Comparison of ENCODE assay signal across 23 cellular contexts in genomic region chr4:25755911-25756310, GRCh38.
DNase-seq lines count a peak whose midpoint lies in the region; ATAC-seq and TF ChIP-seq lines count a peak whose summit lies in the region.
"Had no signal": no experiment of that assay in that cellular context is flagged by ENCODE, and none has a peak within 500 bp of the region (broad histone marks: within the 10 kb centered on the region; RNA-seq: fewer than 3 reads in every experiment).

No MANE protein-coding gene starts in this region.

- DNase-seq in NCI-H187 treated with DMSO at 0.1 percent for 48 hours (lab: John Stamatoyannopoulos, UW) (peak; percentile 31), suprapubic skin (ENCODE audit: low spot score in 2 of 2) (no peak)
- no peak for DNase-seq in stimulated activated naive B cell treated with anti-CD40 and anti-IgM and Interleukin-4, amounts not matched to agents 10 μg/mL and 1 μg/mL and 100 μg/mL, for 72 hours
- DNase-seq: C1 segment of cervical spinal cord; Caco-2; CD4-positive, alpha-beta memory T cell; DMS 273 treated with DMSO at 0.1 percent for 48 hours; GF-D8; GOT3; HFFc6; Karpas-422; NCI-H1417 treated with DMSO at 0.1 percent for 48 hours; NCI-H1694 treated with DMSO at 0.1 percent for 48 hours; NCI-H524; PC-3; SK-N-SH; SW 1271 had no signal

- peaks cover 12 to 37% (median 18%) of the 10 kb centered on the region in 11 experiments; a peak in 17 of 22 replicates for H3K36me3 ChIP-seq in BLaER1 treated with 17β-estradiol and CSF1 and Interleukin-3, amounts not matched to agents 10 nM and 100 nM
- H3K36me3 ChIP-seq in suprapubic skin = no peaks in the 10 kb centered on the region

- H3K9me3 Mint-ChIP-seq in stimulated activated naive B cell treated with anti-CD40 and anti-IgM and Interleukin-4, amounts not matched to agents 10 μg/mL and 1 μg/mL and 100 μg/mL, for 72 hours = peaks cover 5 to 7% of the 10 kb centered on the region in 2 donors
- H3K9me3 Mint-ChIP-seq: HFFc6 had no signal

- no peaks in the 10 kb centered on the region for H4K20me1 ChIP-seq in BLaER1 treated with 17β-estradiol and CSF1 and Interleukin-3, amounts not matched to agents 10 nM and 100 nM

- H3K36me3 Mint-ChIP-seq in stimulated activated naive B cell treated with anti-CD40 and anti-IgM and Interleukin-4, amounts not matched to agents 10 μg/mL and 1 μg/mL and 100 μg/mL, for 72 hours = peaks cover 34 to 59% of the 10 kb centered on the region in 2 donors

- no peak for TF ChIP-seq POLR2A in suprapubic skin (IDR thresholded peaks at IDR 0.05)

- no peak overlapping the region for H3K4me3 Mint-ChIP-seq in stimulated activated naive B cell treated with anti-CD40 and anti-IgM and Interleukin-4, amounts not matched to agents 10 μg/mL and 1 μg/mL and 100 μg/mL, for 72 hours
- H3K4me3 Mint-ChIP-seq: CD4-positive, alpha-beta memory T cell; HFFc6; T-helper 1 cell treated with Interleukin-12 subunit alpha and Interleukin-12 subunit beta and Interleukin-4 antibody, amounts not matched to agents 30 μg/mL and 1 μg/mL, for 36 hours had no signal

- H3K27me3 ChIP-seq in BLaER1 treated with 17β-estradiol and CSF1 and Interleukin-3, amounts not matched to agents 10 nM and 100 nM = no peaks in the 10 kb centered on the region
- no peaks in the 10 kb centered on the region for H3K27me3 ChIP-seq in suprapubic skin

- H3K4me3 ChIP-seq in BLaER1 treated with 17β-estradiol and CSF1 and Interleukin-3, amounts not matched to agents 10 nM and 100 nM = no peak overlapping the region
- H3K4me3 ChIP-seq in suprapubic skin = no peak overlapping the region
- H3K4me3 ChIP-seq: HAP-1 had no signal

- peak overlapping the region in 1 of 11 experiments; percentile 7; a peak in 1 of 22 replicates for H3K27ac ChIP-seq in BLaER1 treated with 17β-estradiol and CSF1 and Interleukin-3, amounts not matched to agents 10 nM and 100 nM
- no peak overlapping the region for H3K27ac ChIP-seq in suprapubic skin

- 89% methylated on average over 9 of the region's 9 CpGs for WGBS in suprapubic skin

- H3K4me2 ChIP-seq in BLaER1 treated with 17β-estradiol and CSF1 and Interleukin-3, amounts not matched to agents 10 nM and 100 nM = peak overlapping the region; percentile 44 to 78 (median 51)
- H3K4me2 ChIP-seq: SK-N-SH had no signal

- no peak overlapping the region for H3K9ac ChIP-seq in BLaER1 treated with 17β-estradiol and CSF1 and Interleukin-3, amounts not matched to agents 10 nM and 100 nM
- H3K9ac ChIP-seq: SK-N-SH had no signal

- H3K4me1 ChIP-seq in BLaER1 treated with 17β-estradiol and CSF1 and Interleukin-3, amounts not matched to agents 10 nM and 100 nM = peaks cover 38 to 49% (median 43%) of the 10 kb centered on the region in 10 experiments
- H3K4me1 ChIP-seq in suprapubic skin = no peaks in the 10 kb centered on the region
- H3K4me1 ChIP-seq: Caco-2, HAP-1 had no signal

- H3K27me3 Mint-ChIP-seq in stimulated activated naive B cell treated with anti-CD40 and anti-IgM and Interleukin-4, amounts not matched to agents 10 μg/mL and 1 μg/mL and 100 μg/mL, for 72 hours = no peaks in the 10 kb centered on the region
- H3K27me3 Mint-ChIP-seq: CD4-positive, alpha-beta memory T cell had no signal

- H3K27ac Mint-ChIP-seq in stimulated activated naive B cell treated with anti-CD40 and anti-IgM and Interleukin-4, amounts not matched to agents 10 μg/mL and 1 μg/mL and 100 μg/mL, for 72 hours = peak overlapping the region; percentile 9
- H3K27ac Mint-ChIP-seq: CD4-positive, alpha-beta memory T cell; HFFc6; T-helper 1 cell treated with Interleukin-12 subunit alpha and Interleukin-12 subunit beta and Interleukin-4 antibody, amounts not matched to agents 30 μg/mL and 1 μg/mL, for 36 hours had no signal

- peaks cover 11 to 21% of the 10 kb centered on the region in 2 donors for H3K4me1 Mint-ChIP-seq in stimulated activated naive B cell treated with anti-CD40 and anti-IgM and Interleukin-4, amounts not matched to agents 10 μg/mL and 1 μg/mL and 100 μg/mL, for 72 hours
- H3K4me1 Mint-ChIP-seq: CD4-positive, alpha-beta memory T cell had no signal

- no peak for TF ChIP-seq CTCF in suprapubic skin (IDR thresholded peaks at IDR 0.05)

- no peak for TF ChIP-seq EP300 in suprapubic skin (IDR thresholded peaks at IDR 0.05)

- peaks cover 0 to 15% (median 6%) of the 10 kb centered on the region in 11 experiments; a peak in 12 of 22 replicates for H3K9me3 ChIP-seq in BLaER1 treated with 17β-estradiol and CSF1 and Interleukin-3, amounts not matched to agents 10 nM and 100 nM (replicated peaks in 1 of 11)
- no peaks in the 10 kb centered on the region for H3K9me3 ChIP-seq in suprapubic skin
- H3K9me3 ChIP-seq: Caco-2, HAP-1, SK-N-SH had no signal

- ATAC-seq in HG02610 (IDR thresholded peaks at IDR 0.05; ENCODE audit: unreplicated experiment) (peak; percentile 53), HG03354 (IDR thresholded peaks at IDR 0.05; ENCODE audit: poor library complexity, severe bottlenecking, unreplicated experiment) (no peak), GM19467 (IDR thresholded peaks at IDR 0.05; ENCODE audit: unreplicated experiment) (no peak)
- no peak for ATAC-seq in stimulated activated naive B cell treated with anti-CD40 and anti-IgM and Interleukin-4, amounts not matched to agents 10 μg/mL and 1 μg/mL and 100 μg/mL, for 72 hours (replicated peaks)
- ATAC-seq: PC-3 had no signal
